8 cellular contexts compared by ENCODE assay signal in the genomic region with DNA sequence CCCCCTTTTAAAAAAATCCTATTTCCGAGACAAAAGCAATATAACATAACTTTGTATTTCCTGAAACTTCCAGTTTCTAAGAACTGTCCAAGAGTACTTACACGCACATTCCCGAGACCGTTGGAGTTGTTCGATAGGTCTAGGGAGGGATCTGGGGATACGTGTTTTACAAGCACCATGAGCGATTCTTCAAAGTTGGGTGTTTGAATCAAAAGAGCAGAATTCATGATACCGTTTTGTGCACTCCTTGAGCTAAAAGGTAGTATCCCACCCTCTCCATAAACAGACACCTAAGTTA. TPM values are rescaled to one million over a fixed set of nuclear protein-coding genes. Genes with fewer than 3 reads are reported as not detected.
A peak's percentile ranks its signal among the peaks of the same experiment; 100 is the strongest.
DNase-seq lines count a peak whose midpoint lies in the region; ATAC-seq and TF ChIP-seq lines count a peak whose summit lies in the region.

No MANE protein-coding gene starts in this region.

- H3K27ac Mint-ChIP-seq in memory B cell, result peak overlapping the region; percentile 99

- DNase-seq in AG10803 (ENCODE audit: low read depth) (peak; percentile 49), HT-29 (ENCODE audit: low spot score) (peak; percentile 33), body of pancreas (peak in 3 of 4 donors; percentile 18 to 29 (median 26)), memory B cell (ENCODE audit: low spot score in 2 of 2) (no peak), NCI-H2196 treated with DMSO at 0.1 percent for 48 hours (lab: John Stamatoyannopoulos, UW; ENCODE audit: unreplicated experiment) (no peak), NCI-H1930 (lab: John Stamatoyannopoulos, UW) (no peak), hippocampal formation (lab: John Stamatoyannopoulos, UW) (no peak)

- peaks cover 31% of the 10 kb centered on the region for H3K4me1 ChIP-seq in body of pancreas

- H3K4me1 Mint-ChIP-seq in memory B cell, result peaks cover 30% of the 10 kb centered on the region

- peak overlapping the region; percentile 73 for H3K4me3 ChIP-seq in AG10803 (ENCODE audit: low read length)
- peak overlapping the region; percentile 18 to 23 for H3K4me3 ChIP-seq in body of pancreas

- H3K27me3 ChIP-seq in body of pancreas, result no peaks in the 10 kb centered on the region

- intact Hi-C loops in body of pancreas (cut with DNase I), result loop anchor here (10.0 kb wide), 2 partner anchors 62 to 472 kb away; partner anchors contain the start of gene ARL8B

- H3K27me3 Mint-ChIP-seq in memory B cell, result no peaks in the 10 kb centered on the region

- no peaks in the 10 kb centered on the region for H3K9me3 Mint-ChIP-seq in memory B cell

- peaks cover 13% of the 10 kb centered on the region for H3K36me3 Mint-ChIP-seq in memory B cell

- WGBS in body of pancreas, 2 donors, result 3 to 4% methylated on average over 8 of the region's 8 CpGs

- peak overlapping the region; percentile 94 for H3K4me3 Mint-ChIP-seq in memory B cell

- TF ChIP-seq CTCF in AG10803 (conservative IDR thresholded peaks at IDR 0.05; ENCODE audit: low read length) (no peak), body of pancreas (IDR thresholded peaks at IDR 0.05) (no peak)

- H3K36me3 ChIP-seq in body of pancreas (replicated peaks in 1 of 2; ENCODE audit: insufficient read depth in 1 of 2, low read depth in 2 of 2), result no peaks in the 10 kb centered on the region

- ATAC-seq in body of pancreas (no peak), memory B cell (ENCODE audit: low read depth) (no peak), GM19452 (IDR thresholded peaks at IDR 0.05; ENCODE audit: unreplicated experiment) (no peak)

- TF ChIP-seq POLR2A in body of pancreas (IDR thresholded peaks at IDR 0.05), result no peak

- no peaks in the 10 kb centered on the region for H3K9me3 ChIP-seq in body of pancreas

- H3K27ac ChIP-seq in body of pancreas, result peak overlapping the region; percentile 70 to 99 (median 86)

RNA-seq across cellular contexts. Expression of gene EDEM1, which starts 0.7 kb away (rescaled TPM):
- total RNA-seq in HT-29 (2014; rRNA removed; shearing (Covaris generic)), result 35.8 and 36.0 TPM in 2 replicates
- total RNA-seq in body of pancreas, result 10 to 100 TPM; 23.9 to 46.1 TPM

Comparison
In these comparisons a context has a peak if more than half of its experiments do, and no peak if none do; other contexts are left out.
1. DNase-seq: peak in AG10803 (single experiment), HT-29 (single experiment) and body of pancreas (3 of 4); none in memory B cell (0 of 2), NCI-H2196 treated with DMSO at 0.1 percent for 48 hours (single experiment), NCI-H1930 (0 of 2) and hippocampal formation (0 of 2).